ENCODE assay signal across 8 cellular contexts in the genomic region with DNA sequence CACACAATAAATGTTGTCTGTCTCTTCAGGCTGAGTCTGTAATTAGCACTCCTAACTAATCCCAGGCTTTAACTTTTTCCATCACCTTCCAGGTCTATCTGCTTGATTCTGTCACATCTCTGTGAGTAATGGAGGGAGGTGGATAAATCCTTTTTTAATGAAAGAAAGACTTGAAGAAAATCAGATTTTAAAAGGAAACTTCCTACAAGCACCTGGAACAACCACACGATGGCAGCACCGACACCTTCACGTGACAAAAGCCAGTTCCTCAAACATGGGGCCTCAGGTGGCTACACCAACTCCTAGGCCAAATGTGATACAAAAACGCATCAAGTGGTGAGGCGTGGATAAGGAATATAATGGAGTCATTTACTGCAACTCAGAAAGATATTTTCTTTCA. TPM values are rescaled to one million over a fixed set of nuclear protein-coding genes. Genes with fewer than 3 reads are reported as not detected.
DNase-seq lines count a peak whose midpoint lies in the region; TF ChIP-seq lines count a peak whose summit lies in the region.

No MANE protein-coding gene starts in this region.

- TF ChIP-seq CTCF in neural progenitor cell (IDR thresholded peaks at IDR 0.05) (peak; percentile 74), suprapubic skin (IDR thresholded peaks at IDR 0.05) (no peak)

- H3K4me3 Mint-ChIP-seq in neural progenitor cell: no peak overlapping the region

- H3K27me3 ChIP-seq in H7 (ENCODE audit: control insufficient read depth, insufficient read depth, low read length) (no peaks in the 10 kb centered on the region), neural progenitor cell (no peaks in the 10 kb centered on the region), suprapubic skin (no peaks in the 10 kb centered on the region)

- H3K4me3 ChIP-seq in H7 (ENCODE audit: insufficient read depth, low read depth, low read length) (no peak overlapping the region), neural progenitor cell (no peak overlapping the region), suprapubic skin (no peak overlapping the region)

- H3K79me2 ChIP-seq in neural progenitor cell (ENCODE audit: low read depth): no peaks in the 10 kb centered on the region

- no peaks in the 10 kb centered on the region for H3K4me1 Mint-ChIP-seq in neural progenitor cell

- H4K20me1 ChIP-seq in neural progenitor cell (ENCODE audit: low read depth): no peaks in the 10 kb centered on the region

- H3K36me3 ChIP-seq in H7 (replicated peaks; ENCODE audit: control insufficient read depth, insufficient read depth, low read length): no peaks in the 10 kb centered on the region; the same call in 1 of the 2 replicates
- H3K36me3 ChIP-seq in neural progenitor cell: no peaks in the 10 kb centered on the region
- peaks cover 70% of the 10 kb centered on the region for H3K36me3 ChIP-seq in suprapubic skin

- peak; percentile 71 for DNase-seq in DMS53 (lab: John Stamatoyannopoulos, UW)
- DNase-seq in H7: peak; percentile 71
- DNase-seq in RPMI7951 (ENCODE audit: low read depth): peak; percentile 27
- DNase-seq in dermis blood vessel endothelial cell: peak; percentile 76
- peak; percentile 56 for DNase-seq in neural progenitor cell (ENCODE audit: low spot score)
- no peak for DNase-seq in DMS79 (lab: John Stamatoyannopoulos, UW)
- DNase-seq in suprapubic skin (ENCODE audit: low spot score in 2 of 2): no peak
- no peak for DNase-seq in central memory CD4-positive, alpha-beta T cell

- no peak overlapping the region for H3K9ac ChIP-seq in neural progenitor cell

- H3K4me1 ChIP-seq in neural progenitor cell: no peaks in the 10 kb centered on the region
- H3K4me1 ChIP-seq in suprapubic skin: no peaks in the 10 kb centered on the region

- WGBS in suprapubic skin: 57% methylated on average over 5 of the region's 5 CpGs

- H3K9me3 ChIP-seq in neural progenitor cell (ENCODE audit: low read depth): no peaks in the 10 kb centered on the region
- H3K9me3 ChIP-seq in suprapubic skin: no peaks in the 10 kb centered on the region

- H3K4me2 ChIP-seq in neural progenitor cell: no peak overlapping the region

- H3F3A ChIP-seq in neural progenitor cell (ENCODE audit: low read depth): no peaks in the 10 kb centered on the region

- no peak overlapping the region for H2AFZ ChIP-seq in neural progenitor cell (replicated peaks)

- H3K27ac ChIP-seq in neural progenitor cell (no peak overlapping the region), suprapubic skin (no peak overlapping the region)

- H3K36me3 Mint-ChIP-seq in neural progenitor cell: peaks cover 15% of the 10 kb centered on the region

- TF ChIP-seq EP300 in suprapubic skin (IDR thresholded peaks at IDR 0.05): no peak

- H3K9me3 Mint-ChIP-seq in neural progenitor cell: no peaks in the 10 kb centered on the region

- H3K27ac Mint-ChIP-seq in neural progenitor cell: no peak overlapping the region

- H3K27me3 Mint-ChIP-seq in neural progenitor cell (ENCODE audit: insufficient read depth, low read depth): no peaks in the 10 kb centered on the region

- TF ChIP-seq POLR2A in suprapubic skin (IDR thresholded peaks at IDR 0.05): no peak

RNA-seq across cellular contexts. Expression of a gene that starts 41.8 kb away (rescaled TPM):
- 16.4 and 19.5 TPM in 2 replicates for total RNA-seq in H7 (2014; rRNA removed; shearing (Covaris generic))
- total RNA-seq in RPMI7951 (2014; rRNA removed; shearing (Covaris generic)): 11.6 and 12.3 TPM in 2 replicates
- total RNA-seq in dermis blood vessel endothelial cell: 47.8 and 75.1 TPM in 2 replicates
- 13.8 and 14.0 TPM in 2 replicates for total RNA-seq in neural progenitor cell (ENCODE audit: low replicate concordance)
- 10 to 100 TPM; 31.0 to 38.1 (median 36.9) TPM for total RNA-seq in suprapubic skin

RNA-seq across cellular contexts. Expression of a gene that starts 46.1 kb away (rescaled TPM):
- total RNA-seq in H7 (2014; rRNA removed; shearing (Covaris generic)): 0.15 TPM in 1 of 2 replicates, not detected in the other
- total RNA-seq in RPMI7951 (2014; rRNA removed; shearing (Covaris generic)): not detected in 2 replicates
- not detected in 2 replicates for total RNA-seq in dermis blood vessel endothelial cell
- not detected in 2 replicates for total RNA-seq in neural progenitor cell (ENCODE audit: low replicate concordance)
- total RNA-seq in suprapubic skin: not detected

RNA-seq across cellular contexts. Expression of a gene that starts 49.6 kb away (rescaled TPM):
- 8.4 and 11.4 TPM in 2 replicates for total RNA-seq in H7 (2014; rRNA removed; shearing (Covaris generic))
- 21.7 and 26.2 TPM in 2 replicates for total RNA-seq in RPMI7951 (2014; rRNA removed; shearing (Covaris generic))
- total RNA-seq in dermis blood vessel endothelial cell: 18.4 and 18.8 TPM in 2 replicates
- total RNA-seq in neural progenitor cell (ENCODE audit: low replicate concordance): 29.7 and 42.9 TPM in 2 replicates
- 10 to 100 TPM; 17.5 to 33.6 (median 27.8) TPM for total RNA-seq in suprapubic skin

Comparison
In these comparisons a context has a peak if more than half of its experiments do, and no peak if none do; other contexts are left out.
1. DNase-seq: peak in DMS53 (single experiment), H7 (single experiment), RPMI7951 (single experiment), dermis blood vessel endothelial cell (single experiment) and neural progenitor cell (single experiment); none in DMS79 (single experiment), suprapubic skin (0 of 2) and central memory CD4-positive, alpha-beta T cell (single experiment).